In genomic region chr6:155397172-155397705, GRCh38 we compare ENCODE assay signal across 8 cellular contexts. TPM values are rescaled to one million over a fixed set of nuclear protein-coding genes. Genes with fewer than 3 reads are reported as not detected.
"Had no signal": no experiment of that assay in that cellular context is flagged by ENCODE, and none has a peak within 500 bp of the region (broad histone marks: within the 10 kb centered on the region; RNA-seq: fewer than 3 reads in every experiment).

No MANE protein-coding gene starts in this region.

- FAIRE-seq: H1, H54, HTR-8/SVneo, K562 had no signal

- H2AFZ ChIP-seq: GM23338 had no signal

- H3K4me3 ChIP-seq: GM23338, K562 had no signal

- ATAC-seq: GM23338, K562 had no signal

- H3K4me2 ChIP-seq: GM23338 had no signal

- DNase-seq: HCEC 1CT, KG1 had no signal

RNA-seq across cellular contexts. Expression of gene NOX3, which starts 58.4 kb away (rescaled TPM):
- total RNA-seq: GM23338, H1, HT-29, K562 had no signal
- polyA plus RNA-seq: GM23338, H1, K562 had no signal
